ENCODE assay signal across 13 cellular contexts in the genomic region with DNA sequence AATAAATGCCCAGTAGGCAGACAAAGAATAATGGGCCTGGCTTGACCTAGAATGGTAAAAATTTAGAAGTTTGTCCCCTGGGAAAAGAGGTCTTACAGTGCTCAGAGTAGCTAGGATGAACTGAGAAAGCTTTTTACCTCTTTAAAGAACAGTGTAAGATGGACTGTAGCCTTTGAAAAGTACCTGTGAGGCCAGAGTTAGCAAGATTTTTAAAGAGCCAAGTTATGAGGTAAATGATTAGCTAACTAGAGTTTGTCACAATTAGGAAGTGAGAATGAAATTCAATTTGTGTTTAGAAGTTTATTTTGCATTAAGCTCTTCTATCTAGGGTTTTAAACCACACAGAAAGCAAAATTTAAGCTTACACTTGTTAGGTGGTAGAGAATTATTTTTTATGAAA.
DNase-seq lines count a peak whose midpoint lies in the region; ATAC-seq lines count a peak whose summit lies in the region.
"Had no signal": no experiment of that assay in that cellular context is flagged by ENCODE, and none has a peak within 500 bp of the region (broad histone marks: within the 10 kb centered on the region; RNA-seq: fewer than 3 reads in every experiment).

No MANE protein-coding gene starts in this region.

- ATAC-seq in GM18858 (IDR thresholded peaks at IDR 0.05; ENCODE audit: unreplicated experiment) (peak; percentile 90), GM21381 (IDR thresholded peaks at IDR 0.05; ENCODE audit: unreplicated experiment) (peak; percentile 74), HG02938 (IDR thresholded peaks at IDR 0.05; ENCODE audit: unreplicated experiment) (peak; percentile 91), HG03520 (IDR thresholded peaks at IDR 0.05; ENCODE audit: unreplicated experiment) (peak; percentile 53)
- ATAC-seq: gastrocnemius medialis; stimulated activated naive CD8-positive, alpha-beta T cell treated with anti-CD3 and anti-CD28 coated beads, Interleukin-15, amount 100 ng/mL, for 72 hours had no signal

- DNase-seq in NCI-H82 treated with DMSO at 0.1 percent for 48 hours (lab: John Stamatoyannopoulos, UW; ENCODE audit: unreplicated experiment) (no peak), NCI-H2227 (lab: John Stamatoyannopoulos, UW; ENCODE audit: unreplicated experiment) (no peak), AG20443 (ENCODE audit: low spot score) (no peak), COLO829 (ENCODE audit: low spot score) (no peak)
- DNase-seq: activated CD4-positive, alpha-beta memory T cell treated with anti-CD3 and anti-CD28 coated beads for 36 hours; activated naive CD4-positive, alpha-beta T cell; gastrocnemius medialis; NCI-H524; stimulated activated naive CD8-positive, alpha-beta T cell treated with anti-CD3 and anti-CD28 coated beads, Interleukin-15, amount 100 ng/mL, for 72 hours had no signal
